8 cellular contexts compared by ENCODE assay signal in genomic region chr9:5832093-5832542, GRCh38. TPM values are rescaled to one million over a fixed set of nuclear protein-coding genes. Genes with fewer than 3 reads are reported as not detected.
DNase-seq lines count a peak whose midpoint lies in the region; ATAC-seq and TF ChIP-seq lines count a peak whose summit lies in the region.

No MANE protein-coding gene starts in this region.

- H4K20me1 ChIP-seq in H9 (ENCODE audit: control insufficient read depth, insufficient read depth, insufficient read length) (no peaks in the 10 kb centered on the region), OCI-LY1 (ENCODE audit: insufficient read depth, low read length) (no peaks in the 10 kb centered on the region)

- no peak overlapping the region for H2BK120ac ChIP-seq in H9 (ENCODE audit: low read depth, low read length, poor library complexity, severe bottlenecking)
- no peak overlapping the region for H2BK120ac ChIP-seq in mesendoderm (ENCODE audit: low read depth, low read length)

- CTCF ChIA-PET in CD8-positive, alpha-beta memory T cell (lab: Charles Lee) = interaction anchor here (0.9 to 4.3 kb wide), 21 partner anchors 8 to 1038 kb away, joined by 3 to 44 read pairs (median 6); no protein-coding TSS in a partner anchor

- TF ChIP-seq CTCF in H9 (conservative IDR thresholded peaks at IDR 0.05) = no peak
- TF ChIP-seq CTCF in OCI-LY1 (IDR thresholded peaks at IDR 0.05; ENCODE audit: low read length) = no peak
- no peak for TF ChIP-seq CTCF in upper lobe of right lung (IDR thresholded peaks at IDR 0.05)

- H2AFZ ChIP-seq in H9 (ENCODE audit: low read length) (no peak overlapping the region), OCI-LY1 (ENCODE audit: low read length) (no peak overlapping the region)

- H4K5ac ChIP-seq in H9 (ENCODE audit: insufficient read length, low read depth, low read length) (no peak overlapping the region), mesendoderm (ENCODE audit: low read length) (no peak overlapping the region)

- H4K91ac ChIP-seq in H9 (ENCODE audit: insufficient read length, low read depth, low read length) = no peak overlapping the region

- H3K56ac ChIP-seq in H9 (ENCODE audit: insufficient read length, low read depth, low read length) (no peak overlapping the region), mesendoderm (ENCODE audit: low read length) (peak overlapping the region; percentile 96)

- no peak overlapping the region for H4K8ac ChIP-seq in H9 (replicated peaks; ENCODE audit: insufficient read length, low read depth, low read length)
- no peak overlapping the region for H4K8ac ChIP-seq in mesendoderm (ENCODE audit: low read depth, low read length)

- H3K9ac ChIP-seq in H9 (ENCODE audit: extremely low read depth, insufficient read length, low read length) = peak overlapping the region; percentile 27
- H3K9ac ChIP-seq in OCI-LY1 (ENCODE audit: low read length) = peak overlapping the region; percentile 87
- H3K9ac ChIP-seq in mesendoderm (ENCODE audit: low read length) = peak overlapping the region; percentile 83

- no peak overlapping the region for H2AK5ac ChIP-seq in H9 (ENCODE audit: insufficient read length, low read length)
- H2AK5ac ChIP-seq in mesendoderm (ENCODE audit: low read length) = no peak overlapping the region

- no peaks in the 10 kb centered on the region for H3K9me2 ChIP-seq in OCI-LY1 (ENCODE audit: low read depth, low read length)

- H3K36me3 ChIP-seq in CD8-positive, alpha-beta memory T cell (ENCODE audit: insufficient read depth, low read length) = no peaks in the 10 kb centered on the region
- peaks cover 28% of the 10 kb centered on the region; the same call in 1 of the 2 replicates for H3K36me3 ChIP-seq in OCI-LY1 (ENCODE audit: insufficient read depth, low read length)
- no peaks in the 10 kb centered on the region for H3K36me3 ChIP-seq in mesendoderm (ENCODE audit: control insufficient read depth, insufficient read depth, low read length)
- peaks cover 8% of the 10 kb centered on the region for H3K36me3 ChIP-seq in upper lobe of right lung

- peak in 2 of 5 donors; percentile 26 to 44 for DNase-seq in CD8-positive, alpha-beta memory T cell
- DNase-seq in H9 (no peak), cerebellar cortex (ENCODE audit: low spot score) (peak; percentile 40), mesendoderm (no peak), upper lobe of right lung (no peak), iPS-NIHi7 (ENCODE audit: extremely low spot score) (no peak)

- H3K18ac ChIP-seq in H9 (ENCODE audit: insufficient read length, low read depth, low read length) = peak overlapping the region; percentile 6
- H3K18ac ChIP-seq in mesendoderm (ENCODE audit: low read length) = no peak overlapping the region

- H3K4me1 Mint-ChIP-seq in CD8-positive, alpha-beta memory T cell = peaks cover 51 to 58% (median 55%) of the 10 kb centered on the region in 3 donors
- H3K4me1 Mint-ChIP-seq in H9 = peaks cover 23 to 25% of the 10 kb centered on the region in 2 experiments

- no peak overlapping the region for H2BK20ac ChIP-seq in H9 (ENCODE audit: low read depth, low read length, poor library complexity, severe bottlenecking)

- peak overlapping the region; percentile 46 for H3K27ac ChIP-seq in CD8-positive, alpha-beta memory T cell (ENCODE audit: low read depth, low read length)
- H3K27ac ChIP-seq in H9 (ENCODE audit: insufficient read length, low read depth, low read length) (no peak overlapping the region), OCI-LY1 (ENCODE audit: low read depth, low read length, poor library complexity, severe bottlenecking) (peak overlapping the region; percentile 73), mesendoderm (ENCODE audit: low read depth, low read length) (no peak overlapping the region), upper lobe of right lung (peak overlapping the region; percentile 80)

- H3K23me2 ChIP-seq in H9 (ENCODE audit: insufficient read length, low read depth, low read length, poor library complexity, severe bottlenecking) = peaks cover 6% of the 10 kb centered on the region

- peaks cover 32% of the 10 kb centered on the region for H3K4me1 ChIP-seq in CD8-positive, alpha-beta memory T cell (ENCODE audit: insufficient read depth, low read length)
- H3K4me1 ChIP-seq in H9 (ENCODE audit: insufficient read depth, low read length) = no peaks in the 10 kb centered on the region; the same call in 1 of the 2 replicates
- H3K4me1 ChIP-seq in OCI-LY1 (ENCODE audit: insufficient read depth, low read length, severe bottlenecking) = peaks cover 44% of the 10 kb centered on the region
- peaks cover 2% of the 10 kb centered on the region for H3K4me1 ChIP-seq in mesendoderm (ENCODE audit: control insufficient read depth, low read depth, low read length)
- H3K4me1 ChIP-seq in upper lobe of right lung = peaks cover 16% of the 10 kb centered on the region

- H3K23ac ChIP-seq in H9 (ENCODE audit: insufficient read length, low read depth, low read length) (no peak overlapping the region), mesendoderm (ENCODE audit: low read length) (peak overlapping the region; percentile 83)

- H3F3A ChIP-seq in OCI-LY1 (ENCODE audit: insufficient read depth, low read length) = no peaks in the 10 kb centered on the region

- H3K4ac ChIP-seq in H9 (ENCODE audit: low read depth, low read length) = no peak overlapping the region
- H3K4ac ChIP-seq in mesendoderm (ENCODE audit: low read depth, low read length) = no peak overlapping the region

- H3K14ac ChIP-seq in H9 (ENCODE audit: insufficient read depth, low read length) = peak overlapping the region; percentile 44

- no CpG with 5 or more reads among the region's 9 CpGs for WGBS in H9 (ENCODE audit: extremely low coverage, insufficient read length, low lambda C conversion rate)
- no CpG with 5 or more reads among the region's 9 CpGs for WGBS in mesendoderm (ENCODE audit: extremely low coverage, insufficient coverage, low lambda C conversion rate)

- no peaks in the 10 kb centered on the region for H3K9me3 Mint-ChIP-seq in CD8-positive, alpha-beta memory T cell
- no peaks in the 10 kb centered on the region for H3K9me3 Mint-ChIP-seq in H9

- POLR2A ChIA-PET in CD8-positive, alpha-beta memory T cell (lab: Charles Lee) = interaction anchor here (0.5 to 1.9 kb wide), 5 partner anchors 11 to 649 kb away, joined by 3 to 18 read pairs (median 3); partner anchors contain the start of gene RANBP6

- H3K79me2 ChIP-seq in H9 (ENCODE audit: insufficient read depth, low read length) (no peaks in the 10 kb centered on the region), OCI-LY1 (ENCODE audit: insufficient read depth, low read length) (peaks cover 7% of the 10 kb centered on the region; the same call in 1 of the 2 replicates), mesendoderm (ENCODE audit: control insufficient read depth, insufficient read depth, low read length) (no peaks in the 10 kb centered on the region)

- no peak overlapping the region for H2BK5ac ChIP-seq in H9 (ENCODE audit: insufficient read length, low read length)
- H2BK5ac ChIP-seq in mesendoderm (ENCODE audit: low read length) = no peak overlapping the region

- peak overlapping the region; percentile 67 for H3K4me2 ChIP-seq in H9 (ENCODE audit: insufficient read depth, insufficient read length, low read length)
- peak overlapping the region; percentile 65 for H3K4me2 ChIP-seq in OCI-LY1 (ENCODE audit: low read length)
- peak overlapping the region; percentile 97 for H3K4me2 ChIP-seq in mesendoderm (ENCODE audit: low read length)

- no peak overlapping the region for H2BK15ac ChIP-seq in H9 (ENCODE audit: low read depth, low read length)
- no peak overlapping the region for H2BK15ac ChIP-seq in mesendoderm (replicated peaks; ENCODE audit: low read depth)

- H3K27me3 Mint-ChIP-seq in CD8-positive, alpha-beta memory T cell = no peaks in the 10 kb centered on the region
- H3K27me3 Mint-ChIP-seq in H9 (ENCODE audit: low read depth) = peaks cover 11% of the 10 kb centered on the region

- H3K9me3 ChIP-seq in CD8-positive, alpha-beta memory T cell (ENCODE audit: low read length) = no peaks in the 10 kb centered on the region
- H3K9me3 ChIP-seq in H9 (ENCODE audit: control insufficient read depth, low read depth, low read length) (no peaks in the 10 kb centered on the region), OCI-LY1 (ENCODE audit: low read length) (0 out of 2 replicates have a peak, but pooled peaks cover 2% of the 10 kb centered on the region), upper lobe of right lung (no peaks in the 10 kb centered on the region)

- ATAC-seq in upper lobe of right lung (no peak), GM19463 (IDR thresholded peaks at IDR 0.05; ENCODE audit: unreplicated experiment) (no peak)

- H2BK12ac ChIP-seq in H9 (ENCODE audit: insufficient read length, low read depth, low read length) = no peak overlapping the region

- H3K79me1 ChIP-seq in H9 (ENCODE audit: insufficient read depth, low read depth, low read length, poor library complexity, severe bottlenecking) (no peaks in the 10 kb centered on the region), mesendoderm (ENCODE audit: low read length) (no peaks in the 10 kb centered on the region)

- intact Hi-C loops in upper lobe of right lung (cut with DNase I) = no loop called here

- peaks cover 0 to 16% (median 3%) of the 10 kb centered on the region in 3 donors for H3K36me3 Mint-ChIP-seq in CD8-positive, alpha-beta memory T cell
- peaks cover 0 to 5% (median 0%) of the 10 kb centered on the region in 3 experiments; a peak in 2 of 7 replicates for H3K36me3 Mint-ChIP-seq in H9 (ENCODE audit: insufficient read depth in 1 of 3, low read depth in 3 of 3)

- H3K27ac Mint-ChIP-seq in CD8-positive, alpha-beta memory T cell = peak overlapping the region; percentile 39 to 90 (median 85)
- peak overlapping the region in 1 of 3 experiments; percentile 29; a peak in 2 of 7 replicates for H3K27ac Mint-ChIP-seq in H9

- H3K4me3 Mint-ChIP-seq in CD8-positive, alpha-beta memory T cell = peak overlapping the region; percentile 91 to 99 (median 95)
- H3K4me3 Mint-ChIP-seq in H9 = peak overlapping the region; percentile 89 to 95

- no peak overlapping the region for H3T11ph ChIP-seq in H9 (ENCODE audit: low read length)

- H3K27me3 ChIP-seq in CD8-positive, alpha-beta memory T cell (ENCODE audit: insufficient read depth, low read length, poor library complexity, severe bottlenecking) = no peaks in the 10 kb centered on the region
- H3K27me3 ChIP-seq in H9 (ENCODE audit: insufficient read depth, low read length) (no peaks in the 10 kb centered on the region), OCI-LY1 (ENCODE audit: insufficient read depth, low read length) (no peaks in the 10 kb centered on the region), mesendoderm (ENCODE audit: insufficient read depth, low read length, poor library complexity) (no peaks in the 10 kb centered on the region), upper lobe of right lung (no peaks in the 10 kb centered on the region)

- H3K4me3 ChIP-seq in CD8-positive, alpha-beta memory T cell (ENCODE audit: low read length) = peak overlapping the region; percentile 69
- H3K4me3 ChIP-seq in OCI-LY1 (ENCODE audit: low read depth, low read length, poor library complexity, severe bottlenecking) (peak overlapping the region; percentile 88), mesendoderm (ENCODE audit: low read length) (peak overlapping the region; percentile 68), upper lobe of right lung (peak overlapping the region; percentile 95)

RNA-seq across cellular contexts. Expression of gene ERMP1, which starts 0.8 kb away (rescaled TPM):
- total RNA-seq in CD8-positive, alpha-beta memory T cell = 1 to 10 TPM; 8.6 to 10.0 TPM
- polyA plus RNA-seq in CD8-positive, alpha-beta memory T cell = 17.2 TPM
- total RNA-seq in H9 (2021) = 19.0 and 20.2 TPM in 2 replicates
- 7.7 TPM for polyA plus RNA-seq in mesendoderm (2013, experiment 1 of 2)
- 7.4 TPM for polyA plus RNA-seq in mesendoderm (2013, experiment 2 of 2)
- 34.8 TPM for total RNA-seq in upper lobe of right lung

RNA-seq across cellular contexts. Expression of gene MLANA, which starts 58.6 kb away (rescaled TPM):
- total RNA-seq in CD8-positive, alpha-beta memory T cell = not detected
- polyA plus RNA-seq in CD8-positive, alpha-beta memory T cell = not detected
- total RNA-seq in H9 (2021) (not detected in 2 replicates), upper lobe of right lung (not detected)
- polyA plus RNA-seq in mesendoderm (2013, experiment 1 of 2) = not detected
- polyA plus RNA-seq in mesendoderm (2013, experiment 2 of 2) = not detected

Comparison
In these comparisons a context has a peak if more than half of its experiments do, and no peak if none do; other contexts are left out.
1. H3K27ac ChIP-seq: peak in CD8-positive, alpha-beta memory T cell (single experiment), OCI-LY1 (single experiment) and upper lobe of right lung (single experiment); none in H9 (single experiment) and mesendoderm (single experiment).
2. H3K9ac ChIP-seq: peak in every context shown above with its lines; median percentile 87 in OCI-LY1; 83 in mesendoderm; 27 in H9.
3. Peak in every context shown above with its lines, with median percentiles within 50 percentile points of each other: H3K4me3 ChIP-seq and H3K4me2 ChIP-seq.